18 cellular contexts compared by ENCODE assay signal in the genomic region with DNA sequence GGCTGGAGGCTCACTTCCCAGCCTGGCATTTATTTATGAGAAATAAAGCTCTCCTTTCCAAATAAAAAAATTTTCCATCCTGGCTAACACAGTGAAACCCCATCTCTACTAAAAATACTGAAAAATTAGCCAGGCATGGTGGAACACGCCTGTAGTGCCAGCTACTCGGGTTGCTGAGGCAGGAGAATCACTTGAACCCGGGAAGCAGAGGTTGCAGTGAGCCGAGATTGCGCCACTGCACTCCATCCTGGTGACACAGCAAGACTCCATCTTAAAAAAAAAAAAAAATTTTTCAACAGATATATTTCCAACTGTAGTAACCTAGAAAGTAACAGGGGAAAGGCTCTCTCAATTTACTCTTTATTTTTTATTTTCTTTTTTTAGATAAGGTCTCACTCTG. TPM values are rescaled to one million over a fixed set of nuclear protein-coding genes. Genes with fewer than 3 reads are reported as not detected.
DNase-seq lines count a peak whose midpoint lies in the region; ATAC-seq and TF ChIP-seq lines count a peak whose summit lies in the region.
"Had no signal": no experiment of that assay in that cellular context is flagged by ENCODE, and none has a peak within 500 bp of the region (broad histone marks: within the 10 kb centered on the region; RNA-seq: fewer than 3 reads in every experiment).

No MANE protein-coding gene starts in this region.

- no peak overlapping the region for H3K4me3 Mint-ChIP-seq in activated CD8-positive, alpha-beta T cell treated with anti-CD3 and anti-CD28 coated beads for 36 hours
- H3K4me3 Mint-ChIP-seq in activated CD8-positive, alpha-beta T cell treated with anti-CD3 and anti-CD28 coated beads, Interleukin-2, amount 10 ng/mL, durations not matched to agents 7 days and 5 days: no peak overlapping the region
- no peak overlapping the region for H3K4me3 Mint-ChIP-seq in activated T-helper 2 cell treated with anti-CD3 and anti-CD28 coated beads, Interferon-gamma antibody, Interleukin-2, Interleukin-4, amounts not matched to agents 10 μg/mL and 5 μg/mL and 100 μg/mL, durations not matched to agents 14 hours and 24 hours and 36 hours (ENCODE audit: low read depth)
- H3K4me3 Mint-ChIP-seq in stimulated activated naive B cell treated with anti-CD40 and anti-IgM and Interleukin-4, amounts not matched to agents 10 μg/mL and 1 μg/mL and 100 μg/mL, for 72 hours: no peak overlapping the region
- no peak overlapping the region for H3K4me3 Mint-ChIP-seq in Caco-2 (ENCODE audit: unreplicated experiment)
- no peak overlapping the region for H3K4me3 Mint-ChIP-seq in endothelial cell (ENCODE audit: unreplicated experiment)

- peaks cover 56% of the 10 kb centered on the region for H3K4me1 Mint-ChIP-seq in activated CD8-positive, alpha-beta T cell treated with anti-CD3 and anti-CD28 coated beads for 36 hours (ENCODE audit: low read depth)
- H3K4me1 Mint-ChIP-seq in activated CD8-positive, alpha-beta T cell treated with anti-CD3 and anti-CD28 coated beads, Interleukin-2, amount 10 ng/mL, durations not matched to agents 7 days and 5 days (ENCODE audit: low read depth): peaks cover 62% of the 10 kb centered on the region
- H3K4me1 Mint-ChIP-seq in activated T-helper 2 cell treated with anti-CD3 and anti-CD28 coated beads, Interferon-gamma antibody, Interleukin-2, Interleukin-4, amounts not matched to agents 10 μg/mL and 5 μg/mL and 100 μg/mL, durations not matched to agents 14 hours and 24 hours and 36 hours (ENCODE audit: low read depth): peaks cover 56% of the 10 kb centered on the region
- peaks cover 34 to 56% of the 10 kb centered on the region in 2 donors for H3K4me1 Mint-ChIP-seq in stimulated activated naive B cell treated with anti-CD40 and anti-IgM and Interleukin-4, amounts not matched to agents 10 μg/mL and 1 μg/mL and 100 μg/mL, for 72 hours
- H3K4me1 Mint-ChIP-seq in Caco-2 (ENCODE audit: low read depth, unreplicated experiment) (peaks cover 23% of the 10 kb centered on the region), endothelial cell (ENCODE audit: unreplicated experiment) (peaks cover 17% of the 10 kb centered on the region)

- H3K36me3 ChIP-seq in hepatocyte (replicated peaks; ENCODE audit: insufficient read depth, low read depth): no peaks in the 10 kb centered on the region
- H3K36me3 ChIP-seq in Caco-2 (ENCODE audit: control insufficient read depth, insufficient read depth, low read length): peaks cover 2% of the 10 kb centered on the region; the same call in 1 of the 2 replicates

- CTCF ChIA-PET in activated CD8-positive, alpha-beta T cell treated with anti-CD3 and anti-CD28 coated beads for 36 hours (lab: Charles Lee): interaction anchor here (8.4 to 15.2 kb wide), 2 partner anchors 10 to 56 kb away, joined by 107 to 215 read pairs; no protein-coding TSS in a partner anchor
- CTCF ChIA-PET in activated CD8-positive, alpha-beta T cell treated with anti-CD3 and anti-CD28 coated beads, Interleukin-2, amount 10 ng/mL, durations not matched to agents 7 days and 5 days (lab: Charles Lee): interaction anchor here (1.3 to 7.0 kb wide), 4 partner anchors 11 to 169 kb away, joined by 3 to 98 read pairs (median 10); partner anchors contain the start of gene MXD1
- CTCF ChIA-PET in Caco-2 (lab: Charles Lee): interaction anchor here (1.1 kb wide), 1 partner anchor 11 kb away, joined by 3 read pairs; no protein-coding TSS in a partner anchor

- no peak overlapping the region for H3K4me2 ChIP-seq in hepatocyte

- H3K36me3 Mint-ChIP-seq in activated CD8-positive, alpha-beta T cell treated with anti-CD3 and anti-CD28 coated beads for 36 hours (ENCODE audit: low read depth): peaks cover 55% of the 10 kb centered on the region
- peaks cover 59% of the 10 kb centered on the region for H3K36me3 Mint-ChIP-seq in activated CD8-positive, alpha-beta T cell treated with anti-CD3 and anti-CD28 coated beads, Interleukin-2, amount 10 ng/mL, durations not matched to agents 7 days and 5 days (ENCODE audit: low read depth)
- peaks cover 74% of the 10 kb centered on the region for H3K36me3 Mint-ChIP-seq in activated T-helper 2 cell treated with anti-CD3 and anti-CD28 coated beads, Interferon-gamma antibody, Interleukin-2, Interleukin-4, amounts not matched to agents 10 μg/mL and 5 μg/mL and 100 μg/mL, durations not matched to agents 14 hours and 24 hours and 36 hours (ENCODE audit: low read depth)
- peaks cover 40 to 59% of the 10 kb centered on the region in 2 donors for H3K36me3 Mint-ChIP-seq in stimulated activated naive B cell treated with anti-CD40 and anti-IgM and Interleukin-4, amounts not matched to agents 10 μg/mL and 1 μg/mL and 100 μg/mL, for 72 hours
- H3K36me3 Mint-ChIP-seq in Caco-2 (ENCODE audit: insufficient read depth, unreplicated experiment) (peaks cover 76% of the 10 kb centered on the region), endothelial cell (ENCODE audit: low read depth, unreplicated experiment) (peaks cover 16% of the 10 kb centered on the region)

- H3K27ac ChIP-seq in hepatocyte: peak overlapping the region; percentile 49

- WGBS in hepatocyte (ENCODE audit: low lambda C conversion rate, missing lambda C conversion rate): 95% methylated on average over 5 of the region's 5 CpGs

- TF ChIP-seq CTCF in activated CD8-positive, alpha-beta T cell treated with anti-CD3 and anti-CD28 coated beads for 36 hours (IDR thresholded peaks at IDR 0.05): no peak
- no peak for TF ChIP-seq CTCF in hepatocyte (IDR thresholded peaks at IDR 0.05; ENCODE audit: poor library complexity)
- no peak for TF ChIP-seq CTCF in Caco-2 (IDR thresholded peaks at IDR 0.05; ENCODE audit: insufficient read depth in 1 of 2, low read depth in 1 of 2, low read length in 1 of 2, severe bottlenecking in 1 of 2, unreplicated experiment in 1 of 2)
- no peak for TF ChIP-seq CTCF in endothelial cell (IDR thresholded peaks at IDR 0.05; ENCODE audit: unreplicated experiment)

- H4K20me1 ChIP-seq in hepatocyte (ENCODE audit: insufficient read depth, poor library complexity, severe bottlenecking): no peaks in the 10 kb centered on the region
- H4K20me1 ChIP-seq: BLaER1 treated with 17β-estradiol and CSF1 and Interleukin-3, amounts not matched to agents 10 nM and 100 nM had no signal

- H3K9me3 ChIP-seq in hepatocyte (ENCODE audit: low read depth): no peaks in the 10 kb centered on the region
- no peaks in the 10 kb centered on the region for H3K9me3 ChIP-seq in Caco-2
- H3K9me3 ChIP-seq: BLaER1 treated with 17β-estradiol and CSF1 and Interleukin-3, amounts not matched to agents 10 nM and 100 nM; spleen; tibial nerve had no signal

- H3K9me2 ChIP-seq in hepatocyte (replicated peaks; ENCODE audit: insufficient read depth): no peaks in the 10 kb centered on the region

- peaks cover 15% of the 10 kb centered on the region for H3K79me2 ChIP-seq in hepatocyte

- POLR2A ChIA-PET in activated CD8-positive, alpha-beta T cell treated with anti-CD3 and anti-CD28 coated beads for 36 hours (lab: Charles Lee): interaction anchor here (1.0 to 28.8 kb wide), 6 partner anchors 9 to 168 kb away, joined by 3 to 955 read pairs (median 5); no protein-coding TSS in a partner anchor
- POLR2A ChIA-PET in activated CD8-positive, alpha-beta T cell treated with anti-CD3 and anti-CD28 coated beads, Interleukin-2, amount 10 ng/mL, durations not matched to agents 7 days and 5 days (lab: Charles Lee): interaction anchor here (0.7 to 14.2 kb wide), 3 partner anchors 10 to 57 kb away, joined by 4 to 370 read pairs (median 7); no protein-coding TSS in a partner anchor
- POLR2A ChIA-PET in Caco-2 (lab: Charles Lee): interaction anchor here (0.7 kb wide), 1 partner anchor 109 kb away, joined by 4 read pairs; the partner anchor contains the start of gene C2orf42

- H3K27me3 ChIP-seq in hepatocyte: no peaks in the 10 kb centered on the region
- H3K27me3 ChIP-seq in Caco-2 (replicated peaks; ENCODE audit: control insufficient read depth, insufficient read depth, low read length): no peaks in the 10 kb centered on the region
- H3K27me3 ChIP-seq: BLaER1 treated with 17β-estradiol and CSF1 and Interleukin-3, amounts not matched to agents 10 nM and 100 nM; spleen; tibial nerve had no signal

- no TSS peak for BruUV-seq in Caco-2 (replicated peaks; lab: Mats Ljungman, UMichigan)

- H3K4me3 ChIP-seq in hepatocyte: no peak overlapping the region
- H3K4me3 ChIP-seq in Caco-2 (ENCODE audit: low read depth, low read length): no peak overlapping the region
- H3K4me3 ChIP-seq: BLaER1 treated with 17β-estradiol and CSF1 and Interleukin-3, amounts not matched to agents 10 nM and 100 nM; spleen; tibial nerve had no signal

- no peaks in the 10 kb centered on the region for H3K27me3 Mint-ChIP-seq in activated CD8-positive, alpha-beta T cell treated with anti-CD3 and anti-CD28 coated beads for 36 hours
- no peaks in the 10 kb centered on the region for H3K27me3 Mint-ChIP-seq in activated CD8-positive, alpha-beta T cell treated with anti-CD3 and anti-CD28 coated beads, Interleukin-2, amount 10 ng/mL, durations not matched to agents 7 days and 5 days (ENCODE audit: low read depth)
- no peaks in the 10 kb centered on the region for H3K27me3 Mint-ChIP-seq in activated T-helper 2 cell treated with anti-CD3 and anti-CD28 coated beads, Interferon-gamma antibody, Interleukin-2, Interleukin-4, amounts not matched to agents 10 μg/mL and 5 μg/mL and 100 μg/mL, durations not matched to agents 14 hours and 24 hours and 36 hours (ENCODE audit: low read depth)
- no peaks in the 10 kb centered on the region for H3K27me3 Mint-ChIP-seq in stimulated activated naive B cell treated with anti-CD40 and anti-IgM and Interleukin-4, amounts not matched to agents 10 μg/mL and 1 μg/mL and 100 μg/mL, for 72 hours
- H3K27me3 Mint-ChIP-seq in Caco-2 (ENCODE audit: insufficient read depth, unreplicated experiment): no peaks in the 10 kb centered on the region
- peaks cover 8% of the 10 kb centered on the region for H3K27me3 Mint-ChIP-seq in endothelial cell (ENCODE audit: unreplicated experiment)

- peaks cover 27% of the 10 kb centered on the region for H3K4me1 ChIP-seq in hepatocyte (ENCODE audit: insufficient read depth)
- peaks cover 17% of the 10 kb centered on the region; the same call in 1 of the 2 replicates for H3K4me1 ChIP-seq in Caco-2

- H3K27ac Mint-ChIP-seq in activated CD8-positive, alpha-beta T cell treated with anti-CD3 and anti-CD28 coated beads for 36 hours: peak overlapping the region; percentile 34
- H3K27ac Mint-ChIP-seq in activated CD8-positive, alpha-beta T cell treated with anti-CD3 and anti-CD28 coated beads, Interleukin-2, amount 10 ng/mL, durations not matched to agents 7 days and 5 days: no peak overlapping the region
- peak overlapping the region; percentile 9 for H3K27ac Mint-ChIP-seq in activated T-helper 2 cell treated with anti-CD3 and anti-CD28 coated beads, Interferon-gamma antibody, Interleukin-2, Interleukin-4, amounts not matched to agents 10 μg/mL and 5 μg/mL and 100 μg/mL, durations not matched to agents 14 hours and 24 hours and 36 hours
- peak overlapping the region; percentile 60 for H3K27ac Mint-ChIP-seq in stimulated activated naive B cell treated with anti-CD40 and anti-IgM and Interleukin-4, amounts not matched to agents 10 μg/mL and 1 μg/mL and 100 μg/mL, for 72 hours
- H3K27ac Mint-ChIP-seq in Caco-2 (ENCODE audit: unreplicated experiment): no peak overlapping the region
- H3K27ac Mint-ChIP-seq in endothelial cell (ENCODE audit: unreplicated experiment): no peak overlapping the region

- H3K9me3 Mint-ChIP-seq in activated CD8-positive, alpha-beta T cell treated with anti-CD3 and anti-CD28 coated beads for 36 hours: no peaks in the 10 kb centered on the region
- no peaks in the 10 kb centered on the region for H3K9me3 Mint-ChIP-seq in activated CD8-positive, alpha-beta T cell treated with anti-CD3 and anti-CD28 coated beads, Interleukin-2, amount 10 ng/mL, durations not matched to agents 7 days and 5 days (ENCODE audit: insufficient read depth)
- H3K9me3 Mint-ChIP-seq in activated T-helper 2 cell treated with anti-CD3 and anti-CD28 coated beads, Interferon-gamma antibody, Interleukin-2, Interleukin-4, amounts not matched to agents 10 μg/mL and 5 μg/mL and 100 μg/mL, durations not matched to agents 14 hours and 24 hours and 36 hours: no peaks in the 10 kb centered on the region
- no peaks in the 10 kb centered on the region for H3K9me3 Mint-ChIP-seq in stimulated activated naive B cell treated with anti-CD40 and anti-IgM and Interleukin-4, amounts not matched to agents 10 μg/mL and 1 μg/mL and 100 μg/mL, for 72 hours
- H3K9me3 Mint-ChIP-seq in Caco-2 (ENCODE audit: unreplicated experiment): no peaks in the 10 kb centered on the region
- H3K9me3 Mint-ChIP-seq in endothelial cell (ENCODE audit: unreplicated experiment): no peaks in the 10 kb centered on the region
- H3K9me3 Mint-ChIP-seq: neural crest cell had no signal

- ATAC-seq in activated CD8-positive, alpha-beta T cell treated with anti-CD3 and anti-CD28 coated beads for 36 hours: no peak
- no peak for ATAC-seq in activated CD8-positive, alpha-beta T cell treated with anti-CD3 and anti-CD28 coated beads, Interleukin-2, amount 10 ng/mL, durations not matched to agents 7 days and 5 days
- no peak for ATAC-seq in stimulated activated naive B cell treated with anti-CD40 and anti-IgM and Interleukin-4, amounts not matched to agents 10 μg/mL and 1 μg/mL and 100 μg/mL, for 72 hours (replicated peaks)
- no peak for ATAC-seq in GM21825 (IDR thresholded peaks at IDR 0.05; ENCODE audit: unreplicated experiment)

- no peak overlapping the region for H2AFZ ChIP-seq in hepatocyte

- no peak for DNase-seq in activated CD8-positive, alpha-beta T cell treated with anti-CD3 and anti-CD28 coated beads for 36 hours
- DNase-seq in activated CD8-positive, alpha-beta T cell treated with anti-CD3 and anti-CD28 coated beads, Interleukin-2, amount 10 ng/mL, durations not matched to agents 7 days and 5 days: no peak
- no peak for DNase-seq in activated T-helper 2 cell treated with anti-CD3 and anti-CD28 coated beads, Interferon-gamma antibody, Interleukin-2, Interleukin-4, amounts not matched to agents 10 μg/mL and 5 μg/mL and 100 μg/mL, durations not matched to agents 14 hours and 24 hours and 36 hours (ENCODE audit: low spot score)
- DNase-seq in hepatocyte (ENCODE audit: low spot score): no peak
- DNase-seq in stimulated activated naive B cell treated with anti-CD40 and anti-IgM and Interleukin-4, amounts not matched to agents 10 μg/mL and 1 μg/mL and 100 μg/mL, for 72 hours: no peak
- DNase-seq in Caco-2: no peak
- DNase-seq in endothelial cell (ENCODE audit: low spot score): no peak
- DNase-seq: amygdala, GF-D8, hypothalamus, kidney, MM.1S, NCI-H1694, spleen had no signal

- intact Hi-C loops in activated CD8-positive, alpha-beta T cell treated with anti-CD3 and anti-CD28 coated beads for 36 hours (cut with micrococcal nuclease): no loop called here
- intact Hi-C loops in activated T-helper 2 cell treated with anti-CD3 and anti-CD28 coated beads, Interferon-gamma antibody, Interleukin-2, Interleukin-4, amounts not matched to agents 10 μg/mL and 5 μg/mL and 100 μg/mL, durations not matched to agents 14 hours and 24 hours and 36 hours (cut with micrococcal nuclease): no loop called here
- intact Hi-C loops in Caco-2 (cut with micrococcal nuclease; ENCODE audit: unreplicated experiment): no loop called here

RNA-seq across cellular contexts. Expression of gene PCBP1, which starts 6.1 kb away (rescaled TPM):
- 100 to 1,000 TPM; 470 to 489 TPM for total RNA-seq in activated CD8-positive, alpha-beta T cell treated with anti-CD3 and anti-CD28 coated beads for 36 hours
- 100 to 1,000 TPM; 516 to 518 TPM for total RNA-seq in activated CD8-positive, alpha-beta T cell treated with anti-CD3 and anti-CD28 coated beads, Interleukin-2, amount 10 ng/mL, durations not matched to agents 7 days and 5 days
- 433 and 442 TPM in 2 replicates for total RNA-seq in activated T-helper 2 cell treated with anti-CD3 and anti-CD28 coated beads, Interferon-gamma antibody, Interleukin-2, Interleukin-4, amounts not matched to agents 10 μg/mL and 5 μg/mL and 100 μg/mL, durations not matched to agents 14 hours and 24 hours and 36 hours
- 88.5 and 97.1 TPM in 2 replicates for total RNA-seq in hepatocyte
- polyA plus RNA-seq in hepatocyte: 180 and 183 TPM in 2 replicates
- 308 and 319 TPM in 2 replicates for total RNA-seq in Caco-2 (2022)
- 302 TPM for total RNA-seq in endothelial cell (ENCODE audit: unreplicated experiment)

Comparison
In these comparisons a context has a peak if more than half of its experiments do, and no peak if none do; other contexts are left out.
1. H3K27ac Mint-ChIP-seq: peak in activated CD8-positive, alpha-beta T cell treated with anti-CD3 and anti-CD28 coated beads for 36 hours (single experiment), activated T-helper 2 cell treated with anti-CD3 and anti-CD28 coated beads, Interferon-gamma antibody, Interleukin-2, Interleukin-4, amounts not matched to agents 10 μg/mL and 5 μg/mL and 100 μg/mL, durations not matched to agents 14 hours and 24 hours and 36 hours (single experiment) and stimulated activated naive B cell treated with anti-CD40 and anti-IgM and Interleukin-4, amounts not matched to agents 10 μg/mL and 1 μg/mL and 100 μg/mL, for 72 hours (single experiment); none in activated CD8-positive, alpha-beta T cell treated with anti-CD3 and anti-CD28 coated beads, Interleukin-2, amount 10 ng/mL, durations not matched to agents 7 days and 5 days (single experiment), Caco-2 (single experiment) and endothelial cell (single experiment).